ENCODE assay signal across 8 cellular contexts in genomic region chr19:38596057-38596981, GRCh38. TPM values are rescaled to one million over a fixed set of nuclear protein-coding genes. Genes with fewer than 3 reads are reported as not detected.
DNase-seq lines count a peak whose midpoint lies in the region; ATAC-seq and TF ChIP-seq lines count a peak whose summit lies in the region.

No MANE protein-coding gene starts in this region.

- in situ Hi-C loops in astrocyte of the spinal cord (cut with HindIII; ENCODE audit: low sequenced_read_pairs): no loop called here

- peak; percentile 64 for DNase-seq in Daoy (ENCODE audit: low read depth)
- DNase-seq in NCI-H2171 treated with DMSO at 0.1 percent for 48 hours (lab: John Stamatoyannopoulos, UW): peak; percentile 76
- peak; percentile 3 for DNase-seq in astrocyte of the spinal cord (ENCODE audit: low read depth, low spot score)
- peak; percentile 4 for DNase-seq in mesenchymal stem cell
- no peak for DNase-seq in GDM1 (lab: John Stamatoyannopoulos, UW)
- DNase-seq in NCI-H510A treated with DMSO at 0.1 percent for 48 hours (lab: John Stamatoyannopoulos, UW): no peak
- no peak for DNase-seq in medulla oblongata (ENCODE audit: extremely low spot score)

- peaks cover 16 to 30% of the 10 kb centered on the region in 2 experiments for H3K27me3 ChIP-seq in mesenchymal stem cell (ENCODE audit: control insufficient read depth in 1 of 2, insufficient read depth in 1 of 2, low read length in 2 of 2)

- H2AFZ ChIP-seq in mesenchymal stem cell (ENCODE audit: low read depth, low read length): no peak overlapping the region

- H3K4me1 ChIP-seq in mesenchymal stem cell (ENCODE audit: control insufficient read depth, insufficient read depth, low read depth, low read length): peaks cover 5% of the 10 kb centered on the region

- H3K23ac ChIP-seq in mesenchymal stem cell (ENCODE audit: low read length in 2 of 2): peak overlapping the region in 1 of 2 experiments; percentile 63

- no peak overlapping the region for H3K27ac ChIP-seq in mesenchymal stem cell (ENCODE audit: low read length, poor library complexity, severe bottlenecking)

- H2AK5ac ChIP-seq in mesenchymal stem cell (ENCODE audit: low read length, severe bottlenecking): no peak overlapping the region

- H3K9ac ChIP-seq in mesenchymal stem cell (ENCODE audit: low read length): no peak overlapping the region

- no peak overlapping the region for H4K8ac ChIP-seq in mesenchymal stem cell (ENCODE audit: low read length)

- no peak overlapping the region for H3K18ac ChIP-seq in mesenchymal stem cell (ENCODE audit: low read depth in 1 of 2, low read length in 2 of 2)

- H3K36me3 ChIP-seq in mesenchymal stem cell (ENCODE audit: control insufficient read depth in 1 of 2, insufficient read depth in 2 of 2, low read depth in 1 of 2, low read length in 2 of 2): no peaks in the 10 kb centered on the region

- no peaks in the 10 kb centered on the region for H3K79me1 ChIP-seq in mesenchymal stem cell (replicated peaks; ENCODE audit: low read length, poor library complexity, severe bottlenecking)

- no peak overlapping the region for H2BK5ac ChIP-seq in mesenchymal stem cell (ENCODE audit: low read depth, low read length, poor library complexity, severe bottlenecking)

- H2BK12ac ChIP-seq in mesenchymal stem cell (ENCODE audit: low read length in 2 of 2): no peak overlapping the region

- WGBS in mesenchymal stem cell: 10% methylated on average over 55 of the region's 55 CpGs

- no peak overlapping the region for H2BK120ac ChIP-seq in mesenchymal stem cell (ENCODE audit: low read depth, low read length)

- no peak overlapping the region for H3K14ac ChIP-seq in mesenchymal stem cell (ENCODE audit: low read length in 2 of 2)

- no peak overlapping the region for H4K91ac ChIP-seq in mesenchymal stem cell (ENCODE audit: low read length)

- no peak for ATAC-seq in HG02885 (IDR thresholded peaks at IDR 0.05; ENCODE audit: poor library complexity, unreplicated experiment)

- H3K4me3 ChIP-seq in astrocyte of the spinal cord (ENCODE audit: low read depth, low read length) (no peak overlapping the region), mesenchymal stem cell (ENCODE audit: insufficient read depth in 1 of 2, low read depth in 1 of 2, low read length in 2 of 2) (no peak overlapping the region)

- no peak overlapping the region for H2BK15ac ChIP-seq in mesenchymal stem cell (ENCODE audit: low read depth, poor library complexity, severe bottlenecking)

- no peak overlapping the region for H3K4ac ChIP-seq in mesenchymal stem cell (ENCODE audit: low read depth in 1 of 2, low read length in 2 of 2)

- peak overlapping the region; percentile 35 for H3K4me2 ChIP-seq in mesenchymal stem cell (ENCODE audit: low read length, poor library complexity, severe bottlenecking)

- no peaks in the 10 kb centered on the region for H3K9me3 ChIP-seq in mesenchymal stem cell (ENCODE audit: control insufficient read depth, low read length)

- TF ChIP-seq CTCF in astrocyte of the spinal cord (IDR thresholded peaks at IDR 0.05; ENCODE audit: low read depth, low read length): no peak

RNA-seq across cellular contexts. Expression of gene MAP4K1, which starts 21.4 kb away (rescaled TPM):
- total RNA-seq in Daoy (2014; rRNA removed; shearing (Covaris generic)): 0.11 TPM in 1 of 2 replicates, not detected in the other
- 0.14 TPM for polyA plus RNA-seq in mesenchymal stem cell (2013, experiment 1 of 2)
- polyA plus RNA-seq in mesenchymal stem cell (2013, experiment 2 of 2): 0.08 TPM

RNA-seq across cellular contexts. Expression of gene EIF3K, which starts 22.7 kb away (rescaled TPM):
- 853 and 886 TPM in 2 replicates for total RNA-seq in Daoy (2014; rRNA removed; shearing (Covaris generic))
- polyA plus RNA-seq in mesenchymal stem cell (2013, experiment 1 of 2): 221 TPM
- 218 TPM for polyA plus RNA-seq in mesenchymal stem cell (2013, experiment 2 of 2)

RNA-seq across cellular contexts. Expression of gene ACTN4, which starts 51.1 kb away (rescaled TPM):
- total RNA-seq in Daoy (2014; rRNA removed; shearing (Covaris generic)): 124 and 199 TPM in 2 replicates
- polyA plus RNA-seq in mesenchymal stem cell (2013, experiment 1 of 2): 259 TPM
- 250 TPM for polyA plus RNA-seq in mesenchymal stem cell (2013, experiment 2 of 2)

Comparison
In these comparisons a context has a peak if more than half of its experiments do, and no peak if none do; other contexts are left out.
1. DNase-seq: peak in Daoy (single experiment), NCI-H2171 treated with DMSO at 0.1 percent for 48 hours (single experiment), astrocyte of the spinal cord (single experiment) and mesenchymal stem cell (single experiment); none in GDM1 (single experiment), NCI-H510A treated with DMSO at 0.1 percent for 48 hours (single experiment) and medulla oblongata (single experiment).